ENCODE assay signal across 8 cellular contexts in the genomic region with DNA sequence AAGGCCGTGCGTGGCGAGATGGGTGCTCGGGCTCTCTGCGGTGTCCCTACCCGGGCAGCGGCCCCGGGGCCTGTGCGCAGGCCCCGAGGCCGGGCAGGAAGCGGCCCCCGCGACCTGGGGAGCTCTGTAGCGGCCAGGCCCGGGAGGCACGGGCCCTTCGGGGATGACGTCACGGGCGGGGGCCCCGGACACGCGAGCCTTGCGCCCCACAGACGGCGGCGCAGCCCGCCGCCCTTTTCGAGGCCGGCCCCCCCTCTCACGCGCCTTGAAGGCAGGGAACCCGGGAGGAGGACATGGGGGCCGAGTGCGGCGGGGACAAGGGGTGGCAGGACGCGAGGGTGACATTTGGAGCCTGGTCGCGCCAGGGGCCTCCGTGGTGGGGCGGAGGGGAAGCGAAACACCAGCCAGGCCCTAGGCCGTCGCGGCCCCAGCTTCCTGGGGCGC. TPM values are rescaled to one million over a fixed set of nuclear protein-coding genes. Genes with fewer than 3 reads are reported as not detected.
DNase-seq lines count a peak whose midpoint lies in the region; ATAC-seq, FAIRE-seq and TF ChIP-seq lines count a peak whose summit lies in the region.

No MANE protein-coding gene starts in this region.

- DNase-seq in GM06990 (ENCODE audit: extremely low read depth, insufficient read length) = peak; percentile 86
- DNase-seq in H7 = peak; percentile 80
- no peak for DNase-seq in NT2/D1 (ENCODE audit: low read depth, low spot score)
- DNase-seq in activated effector memory CD4-positive, alpha-beta T cell treated with Interleukin-2 at 50 U/mL for 16 hours = peak; percentile 20
- peak; percentile 66 to 74 for DNase-seq in frontal cortex (ENCODE audit: low spot score in 2 of 2)
- DNase-seq in nucleus accumbens (lab: John Stamatoyannopoulos, UW) = peak in 34 of 56 donors; percentile 31 to 77 (median 56)
- DNase-seq in aorta = peak; percentile 71 to 87
- DNase-seq in NCI-H510A treated with DMSO at 0.1 percent for 48 hours (lab: John Stamatoyannopoulos, UW) = no peak

- WGBS in aorta, 2 donors = 0 to 1% methylated on average over 40 to 49 of the region's 49 CpGs

- H3K4me3 ChIP-seq in GM06990 (replicated peaks; ENCODE audit: low read depth, low read length) = peak overlapping the region; percentile 87
- peak overlapping the region; percentile 63 for H3K4me3 ChIP-seq in H7 (ENCODE audit: insufficient read depth, low read depth, low read length)
- peak overlapping the region; percentile 54 for H3K4me3 ChIP-seq in NT2/D1 (ENCODE audit: insufficient read length, low read depth)
- peak overlapping the region; percentile 62 to 94 for H3K4me3 ChIP-seq in aorta (ENCODE audit: low read length in 2 of 2)

- no peak for TF ChIP-seq CTCF in GM06990 (IDR thresholded peaks at IDR 0.05; ENCODE audit: insufficient read depth, low read length, poor library complexity, severe bottlenecking)

- H3K4me1 ChIP-seq in NT2/D1 (ENCODE audit: insufficient read depth, insufficient read length) (peaks cover 18% of the 10 kb centered on the region), aorta (ENCODE audit: control insufficient read depth in 1 of 2, insufficient read depth in 2 of 2, low read length in 2 of 2) (no peaks in the 10 kb centered on the region)

- H3K36me3 ChIP-seq in GM06990 (ENCODE audit: control insufficient read depth, insufficient read depth, low read length) (no peaks in the 10 kb centered on the region; the same call in 1 of the 2 replicates), H7 (replicated peaks; ENCODE audit: control insufficient read depth, insufficient read depth, low read length) (no peaks in the 10 kb centered on the region), NT2/D1 (ENCODE audit: insufficient read depth, insufficient read length, low read length) (no peaks in the 10 kb centered on the region), aorta (ENCODE audit: control insufficient read depth in 1 of 2, insufficient read depth in 2 of 2, low read length in 1 of 2) (no peaks in the 10 kb centered on the region)

- FAIRE-seq in frontal cortex (lab: Jason Lieb, UNC) = no peak

- peak overlapping the region; percentile 76 for H3K9ac ChIP-seq in NT2/D1 (ENCODE audit: insufficient read length, low read depth)

- peak overlapping the region in 1 of 2 donors; percentile 81 for H3K27ac ChIP-seq in aorta (ENCODE audit: low read depth in 1 of 2, low read length in 2 of 2)

- H3K9me3 ChIP-seq in NT2/D1 (ENCODE audit: insufficient read depth, low read length) (no peaks in the 10 kb centered on the region), aorta (ENCODE audit: control insufficient read depth, low read length) (no peaks in the 10 kb centered on the region)

- intact Hi-C loops in aorta (cut with DNase I) = loop anchor here (5.0 to 10.0 kb wide), 4 partner anchors 40 to 350 kb away; no protein-coding TSS in a partner anchor

- H3K27me3 ChIP-seq in GM06990 (replicated peaks; ENCODE audit: control insufficient read depth, insufficient read depth, low read length) (no peaks in the 10 kb centered on the region), H7 (ENCODE audit: control insufficient read depth, insufficient read depth, low read length) (peaks cover 86% of the 10 kb centered on the region), NT2/D1 (ENCODE audit: insufficient read depth, insufficient read length) (peaks cover 83% of the 10 kb centered on the region), aorta (ENCODE audit: control insufficient read depth in 1 of 2, insufficient read depth in 2 of 2, low read length in 1 of 2) (no peaks in the 10 kb centered on the region)

- ATAC-seq in aorta (ENCODE audit: low FRiP score) = peak; percentile 46

RNA-seq across cellular contexts. Expression of a gene that starts 1.1 kb away (rescaled TPM):
- 11.3 and 13.7 TPM in 2 replicates for total RNA-seq in H7 (2014; rRNA removed; shearing (Covaris generic))
- total RNA-seq in frontal cortex (16.7 TPM), aorta (10 to 100 TPM; 23.9 to 35.8 TPM)
- polyA plus RNA-seq in aorta = 1 to 10 TPM; 2.0 to 7.0 TPM

Comparison
In these comparisons a context has a peak if more than half of its experiments do, and no peak if none do; other contexts are left out.
1. DNase-seq: peak in GM06990 (single experiment), H7 (single experiment), activated effector memory CD4-positive, alpha-beta T cell treated with Interleukin-2 at 50 U/mL for 16 hours (single experiment), frontal cortex (2 of 2), nucleus accumbens (34 of 56) and aorta (2 of 2); none in NT2/D1 (single experiment) and NCI-H510A treated with DMSO at 0.1 percent for 48 hours (single experiment).
2. Peak in every context shown above with its lines, with median percentiles within 50 percentile points of each other: H3K4me3 ChIP-seq.